In the genomic region with DNA sequence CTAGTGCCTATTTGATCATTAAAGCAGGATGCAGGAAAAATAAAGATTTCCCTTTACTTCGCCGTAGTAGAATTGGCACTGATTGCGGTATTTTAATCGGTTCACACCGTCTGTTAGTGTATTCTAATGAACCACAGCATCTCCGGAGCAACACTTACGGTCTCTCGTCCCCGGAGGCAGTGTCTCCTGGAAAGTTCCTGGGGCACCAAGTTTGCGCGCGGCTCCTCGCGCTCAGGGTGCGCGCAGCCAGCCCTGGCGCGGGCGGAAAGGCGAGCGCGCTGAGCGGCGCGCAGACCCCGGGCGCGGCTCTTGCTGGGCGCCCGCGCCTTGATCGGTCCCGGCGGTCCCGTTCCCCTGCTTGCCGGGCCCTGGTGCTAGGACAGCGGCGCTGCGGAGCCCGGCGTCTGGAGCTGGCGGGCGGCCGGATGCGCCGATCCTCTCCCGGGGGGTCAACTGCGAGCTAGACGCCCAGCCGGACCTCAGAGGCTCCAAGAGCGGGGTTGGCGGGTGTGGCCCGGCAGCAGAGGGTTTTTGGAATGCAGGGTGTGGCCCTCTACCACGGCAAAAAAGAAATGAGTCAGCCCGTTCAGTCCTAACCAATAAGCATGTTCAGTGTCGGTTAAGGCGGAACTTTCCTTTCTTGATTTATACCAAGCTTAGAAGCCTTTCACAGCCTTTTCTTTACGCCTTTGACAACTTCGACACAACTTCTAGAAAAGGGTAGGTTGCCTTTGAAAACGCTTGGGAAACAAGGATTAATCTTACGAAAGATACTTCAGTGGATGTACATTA, we compare ENCODE assay signal across 1 cellular context.
TF ChIP-seq lines count a peak whose summit lies in the region.

No MANE protein-coding gene starts in this region.

TF ChIP-seq in GM12878, 131 proteins besides CTCF, POLR2A, EP300 and RAD21 (continued from another document and continues in another):
- TF ChIP-seq EZH2 (IDR thresholded peaks at IDR 0.05; ENCODE audit: borderline replicate concordance, control insufficient read depth, low read depth, low read length) (no peak), NRF1 (conservative IDR thresholded peaks at IDR 0.05; ENCODE audit: low read depth, low read length) (no peak), TCF12 (IDR thresholded peaks at IDR 0.05; ENCODE audit: low read depth, low read length) (no peak), TARDBP (IDR thresholded peaks at IDR 0.05; ENCODE audit: borderline replicate concordance) (no peak), NFXL1 (IDR thresholded peaks at IDR 0.05; ENCODE audit: borderline replicate concordance) (no peak), IKZF1 (conservative IDR thresholded peaks at IDR 0.05) (peak; percentile 82), HDAC2 (IDR thresholded peaks at IDR 0.05) (peak; percentile 86; the same call in 1 of the 2 replicates), ASH2L (IDR thresholded peaks at IDR 0.05; ENCODE audit: borderline replicate concordance, low read depth) (no peak), MYC (IDR thresholded peaks at IDR 0.05; ENCODE audit: insufficient read depth, insufficient read length, insufficient replicate concordance, low read length, severe bottlenecking) (no peak), STAT1 (conservative IDR thresholded peaks at IDR 0.05) (0 out of 2 replicates have a peak, but pooled peaks have one; percentile 48), YBX1 (IDR thresholded peaks at IDR 0.05) (no peak), BCL11A (IDR thresholded peaks at IDR 0.05; ENCODE audit: low read depth, low read length) (no peak), RBBP5 (conservative IDR thresholded peaks at IDR 0.05) (no peak), ZBED1 (IDR thresholded peaks at IDR 0.05; ENCODE audit: borderline replicate concordance) (no peak), RUNX3 (IDR thresholded peaks at IDR 0.05; ENCODE audit: low read length) (peak; percentile 42; the same call in 1 of the 2 replicates), FOXM1 (IDR thresholded peaks at IDR 0.05; ENCODE audit: low read depth, low read length) (no peak), ZNF24 (IDR thresholded peaks at IDR 0.05) (no peak), NFIC (IDR thresholded peaks at IDR 0.05; ENCODE audit: low read depth, low read length) (no peak), ETV6 (conservative IDR thresholded peaks at IDR 0.05 in 1 of 2, IDR thresholded peaks at IDR 0.05 in 1 of 2; ENCODE audit: borderline replicate concordance in 1 of 2, low read depth in 1 of 2) (no peak), RB1 (IDR thresholded peaks at IDR 0.05; ENCODE audit: borderline replicate concordance) (peak; percentile 72; the same call in 1 of the 2 replicates), JUNB (IDR thresholded peaks at IDR 0.05) (no peak), SIN3A (IDR thresholded peaks at IDR 0.05; ENCODE audit: low read depth, low read length) (peak; percentile 39; the same call in 1 of the 2 replicates), BMI1 (IDR thresholded peaks at IDR 0.05; ENCODE audit: borderline replicate concordance) (no peak), CHD1 (IDR thresholded peaks at IDR 0.05; ENCODE audit: low read depth, low read length) (no peak), YY1 (IDR thresholded peaks at IDR 0.05; ENCODE audit: low read depth, low read length) (no peak), ZNF217 (IDR thresholded peaks at IDR 0.05) (peak; percentile 74; the same call in 1 of the 2 replicates), MTA3 (IDR thresholded peaks at IDR 0.05; ENCODE audit: borderline replicate concordance, low read length) (peak; percentile 25; the same call in 1 of the 2 replicates), CREM (IDR thresholded peaks at IDR 0.05; ENCODE audit: low read depth) (no peak), MTA2 (IDR thresholded peaks at IDR 0.05; ENCODE audit: low read depth) (no peak), BACH1 (IDR thresholded peaks at IDR 0.05; ENCODE audit: borderline replicate concordance) (peak; percentile 63; the same call in 1 of the 2 replicates), FOXK2 (IDR thresholded peaks at IDR 0.05) (no peak), KAT2A (conservative IDR thresholded peaks at IDR 0.05; ENCODE audit: control insufficient read depth, low read depth, low read length) (no peak), ZNF622 (IDR thresholded peaks at IDR 0.05) (no peak), GATAD2B (conservative IDR thresholded peaks at IDR 0.05; ENCODE audit: low read depth) (peak; percentile 74), BRCA1 (IDR thresholded peaks at IDR 0.05; ENCODE audit: low read depth, low read length) (no peak), DPF2 (IDR thresholded peaks at IDR 0.05) (peak; percentile 84)
- TF ChIP-seq, protein P1, sequence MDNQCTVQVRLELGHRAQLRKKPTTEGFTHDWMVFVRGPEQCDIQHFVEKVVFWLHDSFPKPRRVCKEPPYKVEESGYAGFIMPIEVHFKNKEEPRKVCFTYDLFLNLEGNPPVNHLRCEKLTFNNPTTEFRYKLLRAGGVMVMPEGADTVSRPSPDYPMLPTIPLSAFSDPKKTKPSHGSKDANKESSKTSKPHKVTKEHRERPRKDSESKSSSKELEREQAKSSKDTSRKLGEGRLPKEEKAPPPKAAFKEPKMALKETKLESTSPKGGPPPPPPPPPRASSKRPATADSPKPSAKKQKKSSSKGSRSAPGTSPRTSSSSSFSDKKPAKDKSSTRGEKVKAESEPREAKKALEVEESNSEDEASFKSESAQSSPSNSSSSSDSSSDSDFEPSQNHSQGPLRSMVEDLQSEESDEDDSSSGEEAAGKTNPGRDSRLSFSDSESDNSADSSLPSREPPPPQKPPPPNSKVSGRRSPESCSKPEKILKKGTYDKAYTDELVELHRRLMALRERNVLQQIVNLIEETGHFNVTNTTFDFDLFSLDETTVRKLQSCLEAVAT (IDR thresholded peaks at IDR 0.05): no peak
- TF ChIP-seq, protein P2, sequence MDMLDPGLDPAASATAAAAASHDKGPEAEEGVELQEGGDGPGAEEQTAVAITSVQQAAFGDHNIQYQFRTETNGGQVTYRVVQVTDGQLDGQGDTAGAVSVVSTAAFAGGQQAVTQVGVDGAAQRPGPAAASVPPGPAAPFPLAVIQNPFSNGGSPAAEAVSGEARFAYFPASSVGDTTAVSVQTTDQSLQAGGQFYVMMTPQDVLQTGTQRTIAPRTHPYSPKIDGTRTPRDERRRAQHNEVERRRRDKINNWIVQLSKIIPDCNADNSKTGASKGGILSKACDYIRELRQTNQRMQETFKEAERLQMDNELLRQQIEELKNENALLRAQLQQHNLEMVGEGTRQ (IDR thresholded peaks at IDR 0.05; ENCODE audit: borderline replicate concordance, low read depth, low read length): no peak
- TF ChIP-seq, protein P3, sequence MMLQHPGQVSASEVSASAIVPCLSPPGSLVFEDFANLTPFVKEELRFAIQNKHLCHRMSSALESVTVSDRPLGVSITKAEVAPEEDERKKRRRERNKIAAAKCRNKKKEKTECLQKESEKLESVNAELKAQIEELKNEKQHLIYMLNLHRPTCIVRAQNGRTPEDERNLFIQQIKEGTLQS (IDR thresholded peaks at IDR 0.05; ENCODE audit: borderline replicate concordance, extremely low read depth, low read depth, low read length): no peak
- TF ChIP-seq, protein P4, sequence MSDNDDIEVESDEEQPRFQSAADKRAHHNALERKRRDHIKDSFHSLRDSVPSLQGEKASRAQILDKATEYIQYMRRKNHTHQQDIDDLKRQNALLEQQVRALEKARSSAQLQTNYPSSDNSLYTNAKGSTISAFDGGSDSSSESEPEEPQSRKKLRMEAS (IDR thresholded peaks at IDR 0.05; ENCODE audit: low read depth, low read length): peak; percentile 34; the same call in 1 of the 2 replicates
- TF ChIP-seq, protein P5, sequence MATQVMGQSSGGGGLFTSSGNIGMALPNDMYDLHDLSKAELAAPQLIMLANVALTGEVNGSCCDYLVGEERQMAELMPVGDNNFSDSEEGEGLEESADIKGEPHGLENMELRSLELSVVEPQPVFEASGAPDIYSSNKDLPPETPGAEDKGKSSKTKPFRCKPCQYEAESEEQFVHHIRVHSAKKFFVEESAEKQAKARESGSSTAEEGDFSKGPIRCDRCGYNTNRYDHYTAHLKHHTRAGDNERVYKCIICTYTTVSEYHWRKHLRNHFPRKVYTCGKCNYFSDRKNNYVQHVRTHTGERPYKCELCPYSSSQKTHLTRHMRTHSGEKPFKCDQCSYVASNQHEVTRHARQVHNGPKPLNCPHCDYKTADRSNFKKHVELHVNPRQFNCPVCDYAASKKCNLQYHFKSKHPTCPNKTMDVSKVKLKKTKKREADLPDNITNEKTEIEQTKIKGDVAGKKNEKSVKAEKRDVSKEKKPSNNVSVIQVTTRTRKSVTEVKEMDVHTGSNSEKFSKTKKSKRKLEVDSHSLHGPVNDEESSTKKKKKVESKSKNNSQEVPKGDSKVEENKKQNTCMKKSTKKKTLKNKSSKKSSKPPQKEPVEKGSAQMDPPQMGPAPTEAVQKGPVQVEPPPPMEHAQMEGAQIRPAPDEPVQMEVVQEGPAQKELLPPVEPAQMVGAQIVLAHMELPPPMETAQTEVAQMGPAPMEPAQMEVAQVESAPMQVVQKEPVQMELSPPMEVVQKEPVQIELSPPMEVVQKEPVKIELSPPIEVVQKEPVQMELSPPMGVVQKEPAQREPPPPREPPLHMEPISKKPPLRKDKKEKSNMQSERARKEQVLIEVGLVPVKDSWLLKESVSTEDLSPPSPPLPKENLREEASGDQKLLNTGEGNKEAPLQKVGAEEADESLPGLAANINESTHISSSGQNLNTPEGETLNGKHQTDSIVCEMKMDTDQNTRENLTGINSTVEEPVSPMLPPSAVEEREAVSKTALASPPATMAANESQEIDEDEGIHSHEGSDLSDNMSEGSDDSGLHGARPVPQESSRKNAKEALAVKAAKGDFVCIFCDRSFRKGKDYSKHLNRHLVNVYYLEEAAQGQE (IDR thresholded peaks at IDR 0.05; ENCODE audit: low read depth, low read length): no peak
- TF ChIP-seq, protein P6, sequence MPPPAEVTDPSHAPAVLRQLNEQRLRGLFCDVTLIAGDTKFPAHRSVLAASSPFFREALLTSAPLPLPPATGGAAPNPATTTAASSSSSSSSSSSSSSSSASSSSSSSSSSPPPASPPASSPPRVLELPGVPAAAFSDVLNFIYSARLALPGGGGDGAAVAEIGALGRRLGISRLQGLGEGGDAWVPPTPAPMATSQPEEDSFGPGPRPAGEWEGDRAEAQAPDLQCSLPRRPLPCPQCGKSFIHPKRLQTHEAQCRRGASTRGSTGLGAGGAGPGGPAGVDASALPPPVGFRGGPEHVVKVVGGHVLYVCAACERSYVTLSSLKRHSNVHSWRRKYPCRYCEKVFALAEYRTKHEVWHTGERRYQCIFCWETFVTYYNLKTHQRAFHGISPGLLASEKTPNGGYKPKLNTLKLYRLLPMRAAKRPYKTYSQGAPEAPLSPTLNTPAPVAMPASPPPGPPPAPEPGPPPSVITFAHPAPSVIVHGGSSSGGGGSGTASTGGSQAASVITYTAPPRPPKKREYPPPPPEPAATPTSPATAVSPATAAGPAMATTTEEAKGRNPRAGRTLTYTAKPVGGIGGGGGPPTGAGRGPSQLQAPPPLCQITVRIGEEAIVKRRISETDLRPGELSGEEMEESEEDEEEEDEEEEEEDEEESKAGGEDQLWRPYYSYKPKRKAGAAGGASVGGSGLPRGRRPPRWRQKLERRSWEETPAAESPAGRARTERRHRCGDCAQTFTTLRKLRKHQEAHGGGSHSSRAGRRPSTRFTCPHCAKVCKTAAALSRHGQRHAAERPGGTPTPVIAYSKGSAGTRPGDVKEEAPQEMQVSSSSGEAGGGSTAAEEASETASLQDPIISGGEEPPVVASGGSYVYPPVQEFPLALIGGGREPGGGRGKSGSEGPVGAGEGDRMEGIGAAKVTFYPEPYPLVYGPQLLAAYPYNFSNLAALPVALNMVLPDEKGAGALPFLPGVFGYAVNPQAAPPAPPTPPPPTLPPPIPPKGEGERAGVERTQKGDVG (CRISPR knock-in tag; IDR thresholded peaks at IDR 0.05): no peak
- TF ChIP-seq, protein P7, sequence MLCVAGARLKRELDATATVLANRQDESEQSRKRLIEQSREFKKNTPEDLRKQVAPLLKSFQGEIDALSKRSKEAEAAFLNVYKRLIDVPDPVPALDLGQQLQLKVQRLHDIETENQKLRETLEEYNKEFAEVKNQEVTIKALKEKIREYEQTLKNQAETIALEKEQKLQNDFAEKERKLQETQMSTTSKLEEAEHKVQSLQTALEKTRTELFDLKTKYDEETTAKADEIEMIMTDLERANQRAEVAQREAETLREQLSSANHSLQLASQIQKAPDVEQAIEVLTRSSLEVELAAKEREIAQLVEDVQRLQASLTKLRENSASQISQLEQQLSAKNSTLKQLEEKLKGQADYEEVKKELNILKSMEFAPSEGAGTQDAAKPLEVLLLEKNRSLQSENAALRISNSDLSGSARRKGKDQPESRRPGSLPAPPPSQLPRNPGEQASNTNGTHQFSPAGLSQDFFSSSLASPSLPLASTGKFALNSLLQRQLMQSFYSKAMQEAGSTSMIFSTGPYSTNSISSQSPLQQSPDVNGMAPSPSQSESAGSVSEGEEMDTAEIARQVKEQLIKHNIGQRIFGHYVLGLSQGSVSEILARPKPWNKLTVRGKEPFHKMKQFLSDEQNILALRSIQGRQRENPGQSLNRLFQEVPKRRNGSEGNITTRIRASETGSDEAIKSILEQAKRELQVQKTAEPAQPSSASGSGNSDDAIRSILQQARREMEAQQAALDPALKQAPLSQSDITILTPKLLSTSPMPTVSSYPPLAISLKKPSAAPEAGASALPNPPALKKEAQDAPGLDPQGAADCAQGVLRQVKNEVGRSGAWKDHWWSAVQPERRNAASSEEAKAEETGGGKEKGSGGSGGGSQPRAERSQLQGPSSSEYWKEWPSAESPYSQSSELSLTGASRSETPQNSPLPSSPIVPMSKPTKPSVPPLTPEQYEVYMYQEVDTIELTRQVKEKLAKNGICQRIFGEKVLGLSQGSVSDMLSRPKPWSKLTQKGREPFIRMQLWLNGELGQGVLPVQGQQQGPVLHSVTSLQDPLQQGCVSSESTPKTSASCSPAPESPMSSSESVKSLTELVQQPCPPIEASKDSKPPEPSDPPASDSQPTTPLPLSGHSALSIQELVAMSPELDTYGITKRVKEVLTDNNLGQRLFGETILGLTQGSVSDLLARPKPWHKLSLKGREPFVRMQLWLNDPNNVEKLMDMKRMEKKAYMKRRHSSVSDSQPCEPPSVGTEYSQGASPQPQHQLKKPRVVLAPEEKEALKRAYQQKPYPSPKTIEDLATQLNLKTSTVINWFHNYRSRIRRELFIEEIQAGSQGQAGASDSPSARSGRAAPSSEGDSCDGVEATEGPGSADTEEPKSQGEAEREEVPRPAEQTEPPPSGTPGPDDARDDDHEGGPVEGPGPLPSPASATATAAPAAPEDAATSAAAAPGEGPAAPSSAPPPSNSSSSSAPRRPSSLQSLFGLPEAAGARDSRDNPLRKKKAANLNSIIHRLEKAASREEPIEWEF (IDR thresholded peaks at IDR 0.05; ENCODE audit: insufficient replicate concordance, low read depth, low read length): no peak
- TF ChIP-seq, protein P8, sequence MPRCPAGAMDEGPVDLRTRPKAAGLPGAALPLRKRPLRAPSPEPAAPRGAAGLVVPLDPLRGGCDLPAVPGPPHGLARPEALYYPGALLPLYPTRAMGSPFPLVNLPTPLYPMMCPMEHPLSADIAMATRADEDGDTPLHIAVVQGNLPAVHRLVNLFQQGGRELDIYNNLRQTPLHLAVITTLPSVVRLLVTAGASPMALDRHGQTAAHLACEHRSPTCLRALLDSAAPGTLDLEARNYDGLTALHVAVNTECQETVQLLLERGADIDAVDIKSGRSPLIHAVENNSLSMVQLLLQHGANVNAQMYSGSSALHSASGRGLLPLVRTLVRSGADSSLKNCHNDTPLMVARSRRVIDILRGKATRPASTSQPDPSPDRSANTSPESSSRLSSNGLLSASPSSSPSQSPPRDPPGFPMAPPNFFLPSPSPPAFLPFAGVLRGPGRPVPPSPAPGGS (IDR thresholded peaks at IDR 0.05; ENCODE audit: borderline replicate concordance, insufficient read depth, low read depth, low read length, poor library complexity, severe bottlenecking): no peak
